ENCODE assay signal across 21 cellular contexts in the genomic region with DNA sequence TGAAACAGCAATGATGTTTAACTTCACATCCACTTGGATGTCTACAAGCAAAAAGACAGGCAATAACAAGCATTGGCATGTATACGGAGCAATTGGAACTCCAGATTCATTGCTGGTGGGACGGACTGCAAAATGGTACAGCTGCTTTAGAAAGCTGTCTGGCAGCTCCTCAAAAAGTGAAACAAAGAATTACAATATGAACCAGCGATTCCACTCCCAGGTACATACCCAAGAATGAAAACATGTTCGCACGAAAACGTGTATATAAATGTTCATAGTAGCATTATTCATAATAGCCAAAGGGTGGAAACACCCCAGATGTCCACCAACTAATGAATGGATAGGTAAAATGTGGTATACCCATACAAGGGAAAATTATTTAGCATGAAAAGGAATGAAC.
"Had no signal": no experiment of that assay in that cellular context is flagged by ENCODE, and none has a peak within 500 bp of the region (broad histone marks: within the 10 kb centered on the region; RNA-seq: fewer than 3 reads in every experiment).

No MANE protein-coding gene starts in this region.

- H3K27me3 ChIP-seq: uterus had no signal

- FAIRE-seq: frontal cortex, small intestine had no signal

- H3K9me3 ChIP-seq: uterus had no signal

- H3K27me3 Mint-ChIP-seq: stimulated activated memory B cell treated with anti-CD40 and anti-IgM and Interleukin-4, amounts not matched to agents 10 μg/mL and 1 μg/mL and 100 μg/mL, for 72 hours had no signal

- H3K36me3 Mint-ChIP-seq: activated naive CD8-positive, alpha-beta T cell; stimulated activated memory B cell treated with anti-CD40 and anti-IgM and Interleukin-4, amounts not matched to agents 10 μg/mL and 1 μg/mL and 100 μg/mL, for 72 hours had no signal

- H3K4me1 ChIP-seq: uterus had no signal

- H3K36me3 ChIP-seq: uterus had no signal

- H3K27ac Mint-ChIP-seq: activated CD8-positive, alpha-beta T cell treated with anti-CD3 and anti-CD28 coated beads, Interleukin-2, amount 10 ng/mL, durations not matched to agents 7 days and 5 days; activated naive CD8-positive, alpha-beta T cell; stimulated activated memory B cell treated with anti-CD40 and anti-IgM and Interleukin-4, amounts not matched to agents 10 μg/mL and 1 μg/mL and 100 μg/mL, for 72 hours had no signal

- H3K4me3 Mint-ChIP-seq: activated CD8-positive, alpha-beta T cell treated with anti-CD3 and anti-CD28 coated beads, Interleukin-2, amount 10 ng/mL, durations not matched to agents 7 days and 5 days; activated naive CD8-positive, alpha-beta T cell; nephron progenitor cell; stimulated activated memory B cell treated with anti-CD40 and anti-IgM and Interleukin-4, amounts not matched to agents 10 μg/mL and 1 μg/mL and 100 μg/mL, for 72 hours had no signal

- H3K27ac ChIP-seq: uterus, VCaP had no signal

- H3K4me3 ChIP-seq: uterus had no signal

- H3K9me3 Mint-ChIP-seq: nephron progenitor cell; stimulated activated memory B cell treated with anti-CD40 and anti-IgM and Interleukin-4, amounts not matched to agents 10 μg/mL and 1 μg/mL and 100 μg/mL, for 72 hours had no signal

- ATAC-seq: activated CD8-positive, alpha-beta T cell treated with anti-CD3 and anti-CD28 coated beads, Interleukin-2, amount 10 ng/mL, durations not matched to agents 7 days and 5 days; left ventricle myocardium superior; sciatic nerve; stimulated activated memory B cell treated with anti-CD40 and anti-IgM and Interleukin-4, amounts not matched to agents 10 μg/mL and 1 μg/mL and 100 μg/mL, for 72 hours had no signal

- H3K4me1 Mint-ChIP-seq: stimulated activated memory B cell treated with anti-CD40 and anti-IgM and Interleukin-4, amounts not matched to agents 10 μg/mL and 1 μg/mL and 100 μg/mL, for 72 hours had no signal

- DNase-seq: activated CD4-positive, alpha-beta T cell treated with anti-CD3 and anti-CD28 coated beads for 1 hour; activated CD4-positive, alpha-beta T cell treated with anti-CD3 and anti-CD28 coated beads, Interleukin-2, amount 50 U/mL, for 1 hour; activated CD8-positive, alpha-beta T cell treated with anti-CD3 and anti-CD28 coated beads, Interleukin-2, amount 10 ng/mL, durations not matched to agents 7 days and 5 days; activated gamma-delta T cell treated with Interleukin-2 at 50 U/mL for 16 hours; activated T-cell treated with anti-CD3 and anti-CD28 coated beads, Interleukin-2, amount 50 U/mL, for 1 hour; cerebellar nuclear complex; cortex of kidney; erythroblast; glutamatergic neuron; hippocampal formation; left ventricle myocardium superior; nephron progenitor cell; small intestine; stimulated activated CD4-positive, alpha-beta T cell treated with anti-CD3 and anti-CD28 coated beads, Interleukin-15, amount 100 ng/mL, for 24 hours; trophoblast cell; uterus had no signal
